1 cellular context compared by ENCODE assay signal in genomic region chr3:34212671-34213070, GRCh38.
TF ChIP-seq lines count a peak whose summit lies in the region.

No MANE protein-coding gene starts in this region.

TF ChIP-seq in GM23338, 12 proteins besides CTCF, POLR2A, EP300 and RAD21 (continued from another document):
- TF ChIP-seq ZNF462 (CRISPR knock-in tag; IDR thresholded peaks at IDR 0.05) (no peak), ETS1 (IDR thresholded peaks at IDR 0.05) (no peak), EZH2phosphoT487 (IDR thresholded peaks at IDR 0.05; ENCODE audit: unreplicated experiment) (no peak), CREB1 (CRISPR knock-in tag; IDR thresholded peaks at IDR 0.05; ENCODE audit: low read depth) (no peak)
